In the genomic region with DNA sequence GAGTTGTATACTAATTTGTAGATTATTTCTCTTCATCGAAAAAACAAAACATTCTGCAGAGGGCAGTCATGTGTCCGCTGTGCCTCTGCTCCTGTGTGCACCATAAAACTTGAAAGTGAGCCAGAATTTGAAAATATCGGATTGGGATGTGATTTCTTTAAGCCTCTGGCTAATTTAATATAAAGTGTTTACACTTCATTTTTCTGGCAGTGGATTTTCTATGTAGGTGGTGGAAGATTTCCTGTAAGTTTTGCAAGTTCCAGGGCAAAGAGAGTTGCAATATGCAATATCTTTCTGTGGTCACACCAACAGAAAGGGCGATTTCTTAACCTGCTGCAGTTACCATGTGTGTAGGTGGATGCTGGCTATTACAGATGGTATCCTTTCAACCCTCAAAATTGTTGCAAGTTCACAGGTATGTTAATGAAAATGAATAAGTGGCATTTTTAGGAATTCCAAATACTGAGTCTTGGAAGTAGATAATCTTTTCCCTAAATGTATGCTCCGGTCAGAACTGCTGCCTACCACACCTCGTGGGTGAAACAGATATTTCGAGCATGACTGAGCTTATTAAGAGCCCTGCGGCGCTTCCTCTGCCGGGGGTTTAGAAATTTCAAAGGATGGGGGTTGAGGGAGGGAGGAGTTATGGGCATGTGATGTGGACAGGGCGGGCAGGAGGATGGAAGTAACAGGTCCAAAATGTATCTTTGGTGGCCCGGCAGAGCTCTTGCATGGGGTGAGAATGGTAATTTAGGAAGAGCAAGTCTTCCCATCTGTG, we compare ENCODE assay signal across 8 cellular contexts.
DNase-seq lines count a peak whose midpoint lies in the region; ATAC-seq and TF ChIP-seq lines count a peak whose summit lies in the region.

No MANE protein-coding gene starts in this region.

- no peaks in the 10 kb centered on the region for H3K36me3 Mint-ChIP-seq in WTC11

- in situ Hi-C loops in G401 (cut with HindIII; ENCODE audit: low sequenced_read_pairs): no loop called here

- H3K27ac Mint-ChIP-seq in WTC11: peak overlapping the region; percentile 4; the same call in 1 of the 2 replicates

- ATAC-seq in HG03460 (IDR thresholded peaks at IDR 0.05; ENCODE audit: unreplicated experiment) (peak; percentile 66), WTC11 (peak; percentile 53), GM19467 (IDR thresholded peaks at IDR 0.05; ENCODE audit: unreplicated experiment) (no peak), HG02870 (IDR thresholded peaks at IDR 0.05; ENCODE audit: unreplicated experiment) (no peak)

- no peaks in the 10 kb centered on the region for H3K27me3 Mint-ChIP-seq in WTC11 (ENCODE audit: low read depth)

- peaks cover 66% of the 10 kb centered on the region for H3K4me1 Mint-ChIP-seq in WTC11

- no peak overlapping the region; the same call in 1 of the 2 replicates for H3K4me3 Mint-ChIP-seq in WTC11

- TF ChIP-seq CTCF in WTC11 (IDR thresholded peaks at IDR 0.05): no peak

- POLR2A ChIA-PET in WTC11 (lab: Charles Lee): no interaction called here

- DNase-seq in G401 (ENCODE audit: low spot score) (peak; percentile 26), WTC11 (ENCODE audit: low spot score) (no peak), medulla oblongata (ENCODE audit: extremely low spot score) (peak; percentile 23), activated gamma-delta T cell (lab: John Stamatoyannopoulos, UW) (no peak)
- DNase-seq in stimulated activated naive CD4-positive, alpha-beta T cell treated with Interleukin-2 at 50 U/mL for 16 hours (lab: John Stamatoyannopoulos, UW): no peak

- CTCF ChIA-PET in WTC11 (lab: Charles Lee): interaction anchor here (0.8 to 1.4 kb wide), 5 partner anchors 8 to 355 kb away, joined by 3 to 7 read pairs (median 4); no protein-coding TSS in a partner anchor

- H3K9me3 Mint-ChIP-seq in WTC11: no peaks in the 10 kb centered on the region

TF ChIP-seq in WTC11, 78 proteins besides CTCF, POLR2A, EP300 and RAD21:
- TF ChIP-seq, protein P1, sequence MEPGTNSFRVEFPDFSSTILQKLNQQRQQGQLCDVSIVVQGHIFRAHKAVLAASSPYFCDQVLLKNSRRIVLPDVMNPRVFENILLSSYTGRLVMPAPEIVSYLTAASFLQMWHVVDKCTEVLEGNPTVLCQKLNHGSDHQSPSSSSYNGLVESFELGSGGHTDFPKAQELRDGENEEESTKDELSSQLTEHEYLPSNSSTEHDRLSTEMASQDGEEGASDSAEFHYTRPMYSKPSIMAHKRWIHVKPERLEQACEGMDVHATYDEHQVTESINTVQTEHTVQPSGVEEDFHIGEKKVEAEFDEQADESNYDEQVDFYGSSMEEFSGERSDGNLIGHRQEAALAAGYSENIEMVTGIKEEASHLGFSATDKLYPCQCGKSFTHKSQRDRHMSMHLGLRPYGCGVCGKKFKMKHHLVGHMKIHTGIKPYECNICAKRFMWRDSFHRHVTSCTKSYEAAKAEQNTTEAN (CRISPR knock-in tag; IDR thresholded peaks at IDR 0.05): no peak
- TF ChIP-seq, protein P2, sequence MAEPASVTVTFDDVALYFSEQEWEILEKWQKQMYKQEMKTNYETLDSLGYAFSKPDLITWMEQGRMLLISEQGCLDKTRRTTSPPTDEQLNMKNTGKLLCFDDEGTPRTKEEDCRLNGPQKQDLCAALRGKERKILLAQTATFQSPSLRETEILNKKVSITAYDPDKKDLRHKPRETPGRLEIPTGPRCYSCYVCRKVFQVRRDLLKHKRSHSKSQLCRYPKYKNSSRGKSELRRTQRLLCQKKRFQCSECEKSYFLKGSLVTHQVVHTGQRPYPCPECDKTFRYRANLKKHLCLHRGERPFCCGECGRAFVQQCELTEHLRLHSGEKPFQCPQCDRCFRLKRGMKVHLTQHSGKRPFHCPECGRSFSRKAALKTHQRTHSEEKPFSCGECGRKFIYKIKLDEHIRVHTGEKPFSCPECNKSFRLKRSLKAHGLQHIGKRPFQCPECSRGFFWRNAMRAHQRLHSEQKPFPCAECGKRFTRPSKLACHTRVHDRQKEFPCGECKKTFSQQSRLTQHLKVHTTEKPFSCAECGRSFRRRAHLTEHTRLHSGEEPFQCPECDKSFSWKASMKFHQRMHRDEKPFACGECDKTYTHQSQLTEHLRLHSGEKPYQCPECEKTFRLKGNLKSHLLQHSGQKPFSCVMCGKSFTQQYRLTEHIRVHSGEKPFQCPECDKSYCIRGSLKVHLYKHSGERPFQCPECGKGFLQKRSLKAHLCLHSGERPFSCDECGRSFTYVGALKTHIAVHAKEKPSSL (CRISPR knock-in tag; conservative IDR thresholded peaks at IDR 0.05): no peak
- TF ChIP-seq, protein P3, sequence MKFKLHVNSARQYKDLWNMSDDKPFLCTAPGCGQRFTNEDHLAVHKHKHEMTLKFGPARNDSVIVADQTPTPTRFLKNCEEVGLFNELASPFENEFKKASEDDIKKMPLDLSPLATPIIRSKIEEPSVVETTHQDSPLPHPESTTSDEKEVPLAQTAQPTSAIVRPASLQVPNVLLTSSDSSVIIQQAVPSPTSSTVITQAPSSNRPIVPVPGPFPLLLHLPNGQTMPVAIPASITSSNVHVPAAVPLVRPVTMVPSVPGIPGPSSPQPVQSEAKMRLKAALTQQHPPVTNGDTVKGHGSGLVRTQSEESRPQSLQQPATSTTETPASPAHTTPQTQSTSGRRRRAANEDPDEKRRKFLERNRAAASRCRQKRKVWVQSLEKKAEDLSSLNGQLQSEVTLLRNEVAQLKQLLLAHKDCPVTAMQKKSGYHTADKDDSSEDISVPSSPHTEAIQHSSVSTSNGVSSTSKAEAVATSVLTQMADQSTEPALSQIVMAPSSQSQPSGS (CRISPR knock-in tag; IDR thresholded peaks at IDR 0.05; ENCODE audit: borderline replicate concordance, low read depth): no peak
- TF ChIP-seq, protein P4, sequence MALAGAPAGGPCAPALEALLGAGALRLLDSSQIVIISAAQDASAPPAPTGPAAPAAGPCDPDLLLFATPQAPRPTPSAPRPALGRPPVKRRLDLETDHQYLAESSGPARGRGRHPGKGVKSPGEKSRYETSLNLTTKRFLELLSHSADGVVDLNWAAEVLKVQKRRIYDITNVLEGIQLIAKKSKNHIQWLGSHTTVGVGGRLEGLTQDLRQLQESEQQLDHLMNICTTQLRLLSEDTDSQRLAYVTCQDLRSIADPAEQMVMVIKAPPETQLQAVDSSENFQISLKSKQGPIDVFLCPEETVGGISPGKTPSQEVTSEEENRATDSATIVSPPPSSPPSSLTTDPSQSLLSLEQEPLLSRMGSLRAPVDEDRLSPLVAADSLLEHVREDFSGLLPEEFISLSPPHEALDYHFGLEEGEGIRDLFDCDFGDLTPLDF (CRISPR knock-in tag; IDR thresholded peaks at IDR 0.05): no peak
- TF ChIP-seq SMAD3 (CRISPR knock-in tag; IDR thresholded peaks at IDR 0.05; ENCODE audit: borderline replicate concordance) (no peak), ZNF396 (CRISPR knock-in tag; IDR thresholded peaks at IDR 0.05; ENCODE audit: borderline replicate concordance) (no peak)
- TF ChIP-seq, protein P5, sequence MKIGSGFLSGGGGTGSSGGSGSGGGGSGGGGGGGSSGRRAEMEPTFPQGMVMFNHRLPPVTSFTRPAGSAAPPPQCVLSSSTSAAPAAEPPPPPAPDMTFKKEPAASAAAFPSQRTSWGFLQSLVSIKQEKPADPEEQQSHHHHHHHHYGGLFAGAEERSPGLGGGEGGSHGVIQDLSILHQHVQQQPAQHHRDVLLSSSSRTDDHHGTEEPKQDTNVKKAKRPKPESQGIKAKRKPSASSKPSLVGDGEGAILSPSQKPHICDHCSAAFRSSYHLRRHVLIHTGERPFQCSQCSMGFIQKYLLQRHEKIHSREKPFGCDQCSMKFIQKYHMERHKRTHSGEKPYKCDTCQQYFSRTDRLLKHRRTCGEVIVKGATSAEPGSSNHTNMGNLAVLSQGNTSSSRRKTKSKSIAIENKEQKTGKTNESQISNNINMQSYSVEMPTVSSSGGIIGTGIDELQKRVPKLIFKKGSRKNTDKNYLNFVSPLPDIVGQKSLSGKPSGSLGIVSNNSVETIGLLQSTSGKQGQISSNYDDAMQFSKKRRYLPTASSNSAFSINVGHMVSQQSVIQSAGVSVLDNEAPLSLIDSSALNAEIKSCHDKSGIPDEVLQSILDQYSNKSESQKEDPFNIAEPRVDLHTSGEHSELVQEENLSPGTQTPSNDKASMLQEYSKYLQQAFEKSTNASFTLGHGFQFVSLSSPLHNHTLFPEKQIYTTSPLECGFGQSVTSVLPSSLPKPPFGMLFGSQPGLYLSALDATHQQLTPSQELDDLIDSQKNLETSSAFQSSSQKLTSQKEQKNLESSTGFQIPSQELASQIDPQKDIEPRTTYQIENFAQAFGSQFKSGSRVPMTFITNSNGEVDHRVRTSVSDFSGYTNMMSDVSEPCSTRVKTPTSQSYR (CRISPR knock-in tag; IDR thresholded peaks at IDR 0.05): no peak

Comparison
In these comparisons a context has a peak if more than half of its experiments do, and no peak if none do; other contexts are left out.
1. DNase-seq: peak in G401 (single experiment) and medulla oblongata (single experiment); none in WTC11 (single experiment), activated gamma-delta T cell (single experiment) and stimulated activated naive CD4-positive, alpha-beta T cell treated with Interleukin-2 at 50 U/mL for 16 hours (single experiment).
2. ATAC-seq: peak in HG03460 (single experiment) and WTC11 (single experiment); none in GM19467 (single experiment) and HG02870 (single experiment).